In the genomic region with DNA sequence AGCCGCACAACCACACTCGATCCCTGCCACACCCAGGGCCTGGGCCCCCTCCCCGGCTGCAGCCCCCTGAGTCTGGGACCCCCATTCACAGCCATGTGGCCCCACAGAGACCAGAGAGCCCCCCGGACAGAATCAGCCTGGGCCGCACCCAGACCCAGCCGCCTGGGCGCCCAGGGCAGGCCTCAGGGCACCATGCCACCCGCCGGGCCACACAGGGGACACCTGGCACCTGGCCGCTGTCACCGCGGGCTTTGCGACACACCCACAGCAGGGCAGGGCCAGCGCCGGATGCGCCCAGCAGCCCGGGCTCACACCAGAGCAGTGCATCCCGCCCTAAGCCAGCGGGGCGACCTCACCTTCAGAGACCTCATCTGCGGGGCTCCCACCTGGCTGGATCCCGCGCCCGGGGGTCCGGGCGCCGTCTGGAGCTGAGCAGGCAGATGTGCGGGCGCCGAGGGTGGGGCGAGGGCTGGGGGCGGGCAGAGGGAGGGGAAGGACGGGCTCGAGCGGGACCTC, we compare ENCODE assay signal across 6 cellular contexts. TPM values are rescaled to one million over a fixed set of nuclear protein-coding genes. Genes with fewer than 3 reads are reported as not detected.
DNase-seq lines count a peak whose midpoint lies in the region; ATAC-seq and TF ChIP-seq lines count a peak whose summit lies in the region.

No MANE protein-coding gene starts in this region.

- peak overlapping the region; percentile 15; the same call in 1 of the 2 replicates for H3K9ac ChIP-seq in MM.1S (ENCODE audit: low read length)

- no peaks in the 10 kb centered on the region for H3K79me2 ChIP-seq in MM.1S (ENCODE audit: low read length)

- peak overlapping the region; percentile 36 for H3K4me3 ChIP-seq in MM.1S (ENCODE audit: low read length)
- peak overlapping the region; percentile 47 to 76 (median 58) for H3K4me3 ChIP-seq in breast epithelium
- peak overlapping the region; percentile 62 for H3K4me3 ChIP-seq in psoas muscle

- H2AFZ ChIP-seq in MM.1S (ENCODE audit: low read length) = peak overlapping the region; percentile 72

- TF ChIP-seq CTCF in MM.1S (IDR thresholded peaks at IDR 0.05; ENCODE audit: low read length) (no peak), breast epithelium (IDR thresholded peaks at IDR 0.05) (no peak), psoas muscle (IDR thresholded peaks at IDR 0.05) (no peak)

- peak overlapping the region; percentile 74 for H3K4me2 ChIP-seq in MM.1S (ENCODE audit: low read depth, low read length)

- peak in 2 of 4 donors; percentile 22 to 40 for ATAC-seq in psoas muscle

- no peak for TF ChIP-seq POLR2A in breast epithelium (IDR thresholded peaks at IDR 0.05)

- intact Hi-C loops in breast epithelium (cut with DNase I; ENCODE audit: low total_unique reads) (no loop called here), psoas muscle (cut with DNase I) (no loop called here)

- no peaks in the 10 kb centered on the region for H3K9me3 ChIP-seq in MM.1S (replicated peaks; ENCODE audit: insufficient read depth, low read length)
- no peaks in the 10 kb centered on the region for H3K9me3 ChIP-seq in breast epithelium
- H3K9me3 ChIP-seq in psoas muscle = no peaks in the 10 kb centered on the region

- no peaks in the 10 kb centered on the region for H3K36me3 ChIP-seq in MM.1S (replicated peaks; ENCODE audit: insufficient read depth, low read length)
- no peaks in the 10 kb centered on the region for H3K36me3 ChIP-seq in breast epithelium
- H3K36me3 ChIP-seq in psoas muscle (ENCODE audit: insufficient read depth in 1 of 2, low read depth in 1 of 2) = peaks cover 0 to 6% of the 10 kb centered on the region in 2 donors

- H3K4me1 ChIP-seq in MM.1S (ENCODE audit: low read length) (peaks cover 11% of the 10 kb centered on the region; the same call in 1 of the 2 replicates), breast epithelium (peaks cover 0 to 7% of the 10 kb centered on the region in 2 donors), psoas muscle (peaks cover 5% of the 10 kb centered on the region)

- H3K27me3 ChIP-seq in MM.1S (replicated peaks; ENCODE audit: insufficient read depth, low read length) = peaks cover 20% of the 10 kb centered on the region
- no peaks in the 10 kb centered on the region for H3K27me3 ChIP-seq in breast epithelium
- H3K27me3 ChIP-seq in psoas muscle (ENCODE audit: insufficient read depth in 3 of 3, low read length in 2 of 3) = peaks cover 0 to 39% (median 9%) of the 10 kb centered on the region in 3 donors

- H3K27ac ChIP-seq in MM.1S (ENCODE audit: low read length) (no peak overlapping the region), breast epithelium (peak overlapping the region; percentile 60 to 73), psoas muscle (peak overlapping the region; percentile 54)

- no peaks in the 10 kb centered on the region for H4K20me1 ChIP-seq in MM.1S (ENCODE audit: insufficient read depth, low read length)

- H3F3A ChIP-seq in MM.1S (ENCODE audit: insufficient read depth, low read length) = peaks cover 6% of the 10 kb centered on the region; the same call in 1 of the 2 replicates

- DNase-seq in MM.1S = peak; percentile 62
- peak; percentile 51 to 76 for DNase-seq in breast epithelium (ENCODE audit: low spot score in 2 of 2)
- DNase-seq in psoas muscle = no peak
- DNase-seq in HCEC 1CT = no peak
- DNase-seq in islet precursor cell = no peak
- DNase-seq in hypothalamus (lab: John Stamatoyannopoulos, UW) = no peak

- WGBS in psoas muscle, 3 donors = 6 to 12% (median 9%) methylated on average over 28 to 35 of the region's 35 CpGs

- H3K9me2 ChIP-seq in MM.1S (replicated peaks; ENCODE audit: insufficient read depth, low read length) = no peaks in the 10 kb centered on the region

RNA-seq across cellular contexts. Expression of a gene that starts 0.4 kb away (rescaled TPM):
- total RNA-seq in breast epithelium (under 1 TPM; 0.32 to 0.44 (median 0.33) TPM), psoas muscle (1 to 10 TPM in 3 of 4 donors, under 1 TPM in 1; 0.89 to 3.0 (median 1.7) TPM)
- polyA plus RNA-seq in psoas muscle = 1 to 10 TPM in 2 of 3 donors, under 1 TPM in 1; 0.52 to 1.2 (median 1.1) TPM

RNA-seq across cellular contexts. Expression of a gene that starts 20.4 kb away (rescaled TPM):
- total RNA-seq in breast epithelium (10 to 100 TPM; 21.8 to 30.5 (median 27.5) TPM), psoas muscle (10 to 100 TPM; 15.2 to 21.4 (median 18.2) TPM)
- 10 to 100 TPM; 11.8 to 20.5 (median 15.8) TPM for polyA plus RNA-seq in psoas muscle

RNA-seq across cellular contexts. Expression of a gene that starts 21.0 kb away (rescaled TPM):
- total RNA-seq in breast epithelium (under 1 TPM; 0.29 to 0.66 (median 0.64) TPM), psoas muscle (1 to 10 TPM in 1 of 4 donors, under 1 TPM in 3; 0.30 to 1.1 (median 0.55) TPM)
- polyA plus RNA-seq in psoas muscle = under 1 TPM; 0.32 to 0.45 (median 0.33) TPM

RNA-seq across cellular contexts. Expression of a gene that starts 33.5 kb away (rescaled TPM):
- total RNA-seq in breast epithelium (100 to 1,000 TPM; 120 to 142 (median 127) TPM), psoas muscle (10 to 100 TPM; 14.3 to 27.2 (median 24.5) TPM)
- polyA plus RNA-seq in psoas muscle = 10 to 100 TPM; 21.4 to 25.2 (median 24.7) TPM

RNA-seq across cellular contexts. Expression of a gene that starts 48.8 kb away (rescaled TPM):
- total RNA-seq in breast epithelium (10 to 100 TPM; 44.5 to 50.9 (median 44.9) TPM), psoas muscle (10 to 100 TPM; 16.3 to 25.2 (median 21.5) TPM)
- polyA plus RNA-seq in psoas muscle = 10 to 100 TPM; 25.6 to 46.6 (median 33.8) TPM

Comparison
In these comparisons a context has a peak if more than half of its experiments do, and no peak if none do; other contexts are left out.
1. DNase-seq: peak in MM.1S (single experiment) and breast epithelium (2 of 2); none in psoas muscle (0 of 2), HCEC 1CT (single experiment), islet precursor cell (single experiment) and hypothalamus (0 of 51).
2. Peak in every context shown above with its lines, with median percentiles within 50 percentile points of each other: H3K4me3 ChIP-seq.